In the genomic region with DNA sequence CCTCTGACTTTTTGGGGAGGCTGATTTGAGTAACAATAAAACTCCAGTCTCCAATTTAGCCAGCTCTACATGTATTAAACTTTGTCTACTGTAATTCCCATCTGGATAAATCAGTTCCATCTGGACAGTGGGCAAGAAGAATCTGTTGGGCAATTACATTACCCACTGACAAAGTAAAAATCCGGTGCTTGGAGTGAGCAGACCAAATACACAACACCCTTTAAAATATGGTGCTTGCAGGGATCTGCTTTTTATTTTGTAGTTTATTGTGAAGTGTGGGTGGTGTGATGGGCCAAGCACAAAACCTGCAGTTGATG, we compare ENCODE assay signal across 17 cellular contexts. TPM values are rescaled to one million over a fixed set of nuclear protein-coding genes. Genes with fewer than 3 reads are reported as not detected.
DNase-seq lines count a peak whose midpoint lies in the region; ATAC-seq and TF ChIP-seq lines count a peak whose summit lies in the region.
"Had no signal": no experiment of that assay in that cellular context is flagged by ENCODE, and none has a peak within 500 bp of the region (broad histone marks: within the 10 kb centered on the region; RNA-seq: fewer than 3 reads in every experiment).

No MANE protein-coding gene starts in this region.

- BruUV-seq in PC-9 (replicated peaks; lab: Mats Ljungman, UMichigan): no TSS peak

- intact Hi-C loops in left ventricle myocardium superior (cut with micrococcal nuclease) (no loop called here), PC-9 (cut with micrococcal nuclease; ENCODE audit: unreplicated experiment) (no loop called here), ovary (cut with DNase I) (no loop called here)

- TF ChIP-seq EP300 in ovary (IDR thresholded peaks at IDR 0.05): no peak

- H4K20me1 ChIP-seq in PC-9 (ENCODE audit: insufficient read depth): no peaks in the 10 kb centered on the region

- peak overlapping the region; percentile 11 to 84 for H3K27ac ChIP-seq in right atrium auricular region
- H3K27ac ChIP-seq in PC-9: no peak overlapping the region
- H3K27ac ChIP-seq in ovary: no peak overlapping the region
- H3K27ac ChIP-seq: RWPE1, SJCRH30 had no signal

- H3F3A ChIP-seq in PC-9 (ENCODE audit: insufficient read depth, low read depth): peaks cover 20% of the 10 kb centered on the region

- H3K4me1 ChIP-seq in right atrium auricular region: peaks cover 0 to 26% of the 10 kb centered on the region in 2 donors
- peaks cover 76% of the 10 kb centered on the region for H3K4me1 ChIP-seq in PC-9 (replicated peaks; ENCODE audit: insufficient read depth)
- peaks cover 9% of the 10 kb centered on the region for H3K4me1 ChIP-seq in ovary (ENCODE audit: insufficient read depth)

- no peaks in the 10 kb centered on the region for H3K79me2 ChIP-seq in PC-9 (ENCODE audit: low read depth)

- H3K9me2 ChIP-seq in PC-9 (ENCODE audit: insufficient read depth): no peaks in the 10 kb centered on the region; the same call in 1 of the 2 replicates

- H3K4me3 ChIP-seq in right atrium auricular region: no peak overlapping the region
- no peak overlapping the region for H3K4me3 ChIP-seq in PC-9
- H3K4me3 ChIP-seq in fibroblast of the aortic adventitia (ENCODE audit: low read depth, low read length): no peak overlapping the region
- no peak overlapping the region for H3K4me3 ChIP-seq in ovary
- H3K4me3 ChIP-seq: MG63, SJCRH30 had no signal

- 70 to 88% (median 80%) methylated on average over 1 of the region's 1 CpG for WGBS in ovary, 3 donors

- H3K4me2 ChIP-seq in PC-9: peak overlapping the region; percentile 18; the same call in 1 of the 2 replicates

- no peak overlapping the region for H2AFZ ChIP-seq in PC-9

- H3K36me3 ChIP-seq in right atrium auricular region (no peaks in the 10 kb centered on the region), PC-9 (ENCODE audit: low read depth) (no peaks in the 10 kb centered on the region), ovary (no peaks in the 10 kb centered on the region)
- H3K36me3 ChIP-seq: MG63, SJCRH30 had no signal

- TF ChIP-seq POLR2A in ovary (IDR thresholded peaks at IDR 0.05): no peak

- H3K27me3 ChIP-seq in right atrium auricular region (no peaks in the 10 kb centered on the region), PC-9 (ENCODE audit: insufficient read depth, low read depth) (no peaks in the 10 kb centered on the region), ovary (no peaks in the 10 kb centered on the region)
- H3K27me3 ChIP-seq: MG63, SJCRH30 had no signal

- TF ChIP-seq CTCF in right atrium auricular region (IDR thresholded peaks at IDR 0.05) (no peak), PC-9 (conservative IDR thresholded peaks at IDR 0.05) (no peak), fibroblast of the aortic adventitia (IDR thresholded peaks at IDR 0.05; ENCODE audit: insufficient read depth, low read length) (no peak), ovary (IDR thresholded peaks at IDR 0.05) (no peak)

- H3K9me3 ChIP-seq in right atrium auricular region (no peaks in the 10 kb centered on the region), PC-9 (ENCODE audit: insufficient read depth, low read depth) (no peaks in the 10 kb centered on the region), ovary (no peaks in the 10 kb centered on the region)
- H3K9me3 ChIP-seq: MG63, SJCRH30 had no signal

- DNase-seq in right atrium auricular region (ENCODE audit: low spot score) (no peak), left ventricle myocardium superior (no peak), PC-9 (no peak), fibroblast of the aortic adventitia (ENCODE audit: low read depth) (peak; percentile 18), ovary (no peak), NCI-H524 treated with DMSO at 0.1 percent for 48 hours (lab: John Stamatoyannopoulos, UW) (no peak), amygdala (lab: John Stamatoyannopoulos, UW) (no peak)
- no peak for DNase-seq in activated CD4-positive, alpha-beta T cell treated with anti-CD3 and anti-CD28 coated beads for 1 hour
- DNase-seq: COR-L47; Karpas-422; MG63; NCI-H1092; NCI-H2227 treated with DMSO at 0.1 percent for 48 hours; NCI-H526 treated with DMSO at 0.1 percent for 48 hours; NK-92 treated with Interleukin-12 subunit alpha and Interleukin-12 subunit beta, amount 100 ng/mL, for 24 hours; SJCRH30 had no signal

- POLR2A ChIA-PET in PC-9 (lab: Charles Lee; ENCODE audit: unreplicated experiment): interaction anchor here (0.7 kb wide), 1 partner anchor 284 kb away, joined by 3 read pairs; no protein-coding TSS in a partner anchor

- ATAC-seq in left ventricle myocardium superior: no peak

- CTCF ChIA-PET in PC-9 (lab: Charles Lee): no interaction called here

RNA-seq across cellular contexts. Expression of a gene that starts 8.9 kb away (rescaled TPM):
- total RNA-seq in right atrium auricular region (100 to 1,000 TPM; 109 to 117 TPM), left ventricle myocardium superior (72.7 TPM), PC-9 (2021) (45.9 and 46.4 TPM in 2 replicates), fibroblast of the aortic adventitia (ENCODE audit: low replicate concordance) (25.5 and 34.0 TPM in 2 replicates), ovary (100 to 1,000 TPM in 2 of 7 donors, 10 to 100 TPM in 5; 32.8 to 237 (median 89.7) TPM)
- 100 to 1,000 TPM in 1 of 2 donors, 10 to 100 TPM in 1; 82.9 to 136 TPM for polyA plus RNA-seq in ovary

Comparison
In these comparisons a context has a peak if more than half of its experiments do, and no peak if none do; other contexts are left out.
1. H3K27ac ChIP-seq: peak in right atrium auricular region (2 of 2); none in PC-9 (single experiment) and ovary (0 of 2).